In the genomic region with DNA sequence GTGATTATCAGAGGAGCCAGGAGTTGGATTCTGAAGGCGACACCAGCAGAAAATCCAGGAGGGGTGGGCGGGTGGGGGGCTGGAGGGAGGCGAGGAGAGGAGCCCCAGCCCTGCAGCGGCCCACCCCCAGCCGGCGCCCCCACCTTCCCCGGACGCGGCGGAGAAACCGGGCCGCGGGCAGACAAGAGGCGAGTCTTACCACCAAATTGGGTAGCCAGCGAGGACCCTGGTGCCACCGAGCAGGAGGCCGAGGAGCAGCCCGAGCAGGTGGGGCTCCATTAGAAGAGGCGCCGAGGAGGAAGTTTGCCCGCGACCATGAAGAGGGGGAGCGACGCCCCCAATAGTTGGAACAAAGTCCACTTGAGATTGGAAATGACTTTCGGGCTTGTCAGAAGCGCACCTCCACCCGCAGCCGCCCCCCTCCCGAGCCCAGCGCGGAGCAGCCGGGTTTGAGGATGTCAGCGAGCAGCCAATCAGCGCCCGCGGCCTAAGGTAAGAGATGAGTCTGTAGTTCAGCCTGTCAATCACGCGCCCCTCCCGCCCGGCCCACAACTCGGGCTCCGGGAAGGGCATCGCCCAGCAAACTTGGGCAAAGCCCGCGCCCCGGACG, we compare ENCODE assay signal across 2 cellular contexts.
TF ChIP-seq lines count a peak whose summit lies in the region.

A gene with protein sequence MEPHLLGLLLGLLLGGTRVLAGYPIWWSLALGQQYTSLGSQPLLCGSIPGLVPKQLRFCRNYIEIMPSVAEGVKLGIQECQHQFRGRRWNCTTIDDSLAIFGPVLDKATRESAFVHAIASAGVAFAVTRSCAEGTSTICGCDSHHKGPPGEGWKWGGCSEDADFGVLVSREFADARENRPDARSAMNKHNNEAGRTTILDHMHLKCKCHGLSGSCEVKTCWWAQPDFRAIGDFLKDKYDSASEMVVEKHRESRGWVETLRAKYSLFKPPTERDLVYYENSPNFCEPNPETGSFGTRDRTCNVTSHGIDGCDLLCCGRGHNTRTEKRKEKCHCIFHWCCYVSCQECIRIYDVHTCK (minus strand): TSS at position 374 of the 610 bp plus-strand sequence. CDS start 95 bp downstream, at position 279.

TF ChIP-seq in SK-N-SH treated with all-trans-retinoic acid at 6 μM for 48 hours, 23 proteins besides CTCF, POLR2A, EP300 and RAD21:
- no peak for TF ChIP-seq TCF4 (CRISPR knock-in tag; IDR thresholded peaks at IDR 0.05; ENCODE audit: borderline replicate concordance)
- TF ChIP-seq PPARA (CRISPR knock-in tag; IDR thresholded peaks at IDR 0.05; ENCODE audit: borderline replicate concordance) = no peak
- no peak for TF ChIP-seq ISL1 (CRISPR knock-in tag; IDR thresholded peaks at IDR 0.05)
- TF ChIP-seq, protein P1, sequence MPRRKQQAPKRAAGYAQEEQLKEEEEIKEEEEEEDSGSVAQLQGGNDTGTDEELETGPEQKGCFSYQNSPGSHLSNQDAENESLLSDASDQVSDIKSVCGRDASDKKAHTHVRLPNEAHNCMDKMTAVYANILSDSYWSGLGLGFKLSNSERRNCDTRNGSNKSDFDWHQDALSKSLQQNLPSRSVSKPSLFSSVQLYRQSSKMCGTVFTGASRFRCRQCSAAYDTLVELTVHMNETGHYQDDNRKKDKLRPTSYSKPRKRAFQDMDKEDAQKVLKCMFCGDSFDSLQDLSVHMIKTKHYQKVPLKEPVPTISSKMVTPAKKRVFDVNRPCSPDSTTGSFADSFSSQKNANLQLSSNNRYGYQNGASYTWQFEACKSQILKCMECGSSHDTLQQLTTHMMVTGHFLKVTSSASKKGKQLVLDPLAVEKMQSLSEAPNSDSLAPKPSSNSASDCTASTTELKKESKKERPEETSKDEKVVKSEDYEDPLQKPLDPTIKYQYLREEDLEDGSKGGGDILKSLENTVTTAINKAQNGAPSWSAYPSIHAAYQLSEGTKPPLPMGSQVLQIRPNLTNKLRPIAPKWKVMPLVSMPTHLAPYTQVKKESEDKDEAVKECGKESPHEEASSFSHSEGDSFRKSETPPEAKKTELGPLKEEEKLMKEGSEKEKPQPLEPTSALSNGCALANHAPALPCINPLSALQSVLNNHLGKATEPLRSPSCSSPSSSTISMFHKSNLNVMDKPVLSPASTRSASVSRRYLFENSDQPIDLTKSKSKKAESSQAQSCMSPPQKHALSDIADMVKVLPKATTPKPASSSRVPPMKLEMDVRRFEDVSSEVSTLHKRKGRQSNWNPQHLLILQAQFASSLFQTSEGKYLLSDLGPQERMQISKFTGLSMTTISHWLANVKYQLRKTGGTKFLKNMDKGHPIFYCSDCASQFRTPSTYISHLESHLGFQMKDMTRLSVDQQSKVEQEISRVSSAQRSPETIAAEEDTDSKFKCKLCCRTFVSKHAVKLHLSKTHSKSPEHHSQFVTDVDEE (CRISPR knock-in tag; IDR thresholded peaks at IDR 0.05) = no peak
- TF ChIP-seq RARB (CRISPR knock-in tag; IDR thresholded peaks at IDR 0.05) = no peak
- TF ChIP-seq, protein P2, sequence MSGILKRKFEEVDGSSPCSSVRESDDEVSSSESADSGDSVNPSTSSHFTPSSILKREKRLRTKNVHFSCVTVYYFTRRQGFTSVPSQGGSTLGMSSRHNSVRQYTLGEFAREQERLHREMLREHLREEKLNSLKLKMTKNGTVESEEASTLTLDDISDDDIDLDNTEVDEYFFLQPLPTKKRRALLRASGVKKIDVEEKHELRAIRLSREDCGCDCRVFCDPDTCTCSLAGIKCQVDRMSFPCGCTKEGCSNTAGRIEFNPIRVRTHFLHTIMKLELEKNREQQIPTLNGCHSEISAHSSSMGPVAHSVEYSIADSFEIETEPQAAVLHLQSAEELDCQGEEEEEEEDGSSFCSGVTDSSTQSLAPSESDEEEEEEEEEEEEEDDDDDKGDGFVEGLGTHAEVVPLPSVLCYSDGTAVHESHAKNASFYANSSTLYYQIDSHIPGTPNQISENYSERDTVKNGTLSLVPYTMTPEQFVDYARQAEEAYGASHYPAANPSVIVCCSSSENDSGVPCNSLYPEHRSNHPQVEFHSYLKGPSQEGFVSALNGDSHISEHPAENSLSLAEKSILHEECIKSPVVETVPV (CRISPR knock-in tag; IDR thresholded peaks at IDR 0.05) = no peak
- no peak for TF ChIP-seq ZC3H10 (CRISPR knock-in tag; IDR thresholded peaks at IDR 0.05)
- no peak for TF ChIP-seq ZNF8 (CRISPR knock-in tag; IDR thresholded peaks at IDR 0.05)
- TF ChIP-seq ARNTL (CRISPR knock-in tag; IDR thresholded peaks at IDR 0.05; ENCODE audit: borderline replicate concordance, low read depth) = no peak
- no peak for TF ChIP-seq GLIS3 (CRISPR knock-in tag; IDR thresholded peaks at IDR 0.05)
- no peak for TF ChIP-seq BACH2 (CRISPR knock-in tag; IDR thresholded peaks at IDR 0.05; ENCODE audit: borderline replicate concordance)
- TF ChIP-seq CSDC2 (CRISPR knock-in tag; IDR thresholded peaks at IDR 0.05) = no peak

TF ChIP-seq in K562, 482 proteins besides CTCF, POLR2A, EP300 and RAD21:
- TF ChIP-seq MEIS2 (IDR thresholded peaks at IDR 0.05; ENCODE audit: partially characterized antibody) = peak; percentile 51
- TF ChIP-seq, protein P3, sequence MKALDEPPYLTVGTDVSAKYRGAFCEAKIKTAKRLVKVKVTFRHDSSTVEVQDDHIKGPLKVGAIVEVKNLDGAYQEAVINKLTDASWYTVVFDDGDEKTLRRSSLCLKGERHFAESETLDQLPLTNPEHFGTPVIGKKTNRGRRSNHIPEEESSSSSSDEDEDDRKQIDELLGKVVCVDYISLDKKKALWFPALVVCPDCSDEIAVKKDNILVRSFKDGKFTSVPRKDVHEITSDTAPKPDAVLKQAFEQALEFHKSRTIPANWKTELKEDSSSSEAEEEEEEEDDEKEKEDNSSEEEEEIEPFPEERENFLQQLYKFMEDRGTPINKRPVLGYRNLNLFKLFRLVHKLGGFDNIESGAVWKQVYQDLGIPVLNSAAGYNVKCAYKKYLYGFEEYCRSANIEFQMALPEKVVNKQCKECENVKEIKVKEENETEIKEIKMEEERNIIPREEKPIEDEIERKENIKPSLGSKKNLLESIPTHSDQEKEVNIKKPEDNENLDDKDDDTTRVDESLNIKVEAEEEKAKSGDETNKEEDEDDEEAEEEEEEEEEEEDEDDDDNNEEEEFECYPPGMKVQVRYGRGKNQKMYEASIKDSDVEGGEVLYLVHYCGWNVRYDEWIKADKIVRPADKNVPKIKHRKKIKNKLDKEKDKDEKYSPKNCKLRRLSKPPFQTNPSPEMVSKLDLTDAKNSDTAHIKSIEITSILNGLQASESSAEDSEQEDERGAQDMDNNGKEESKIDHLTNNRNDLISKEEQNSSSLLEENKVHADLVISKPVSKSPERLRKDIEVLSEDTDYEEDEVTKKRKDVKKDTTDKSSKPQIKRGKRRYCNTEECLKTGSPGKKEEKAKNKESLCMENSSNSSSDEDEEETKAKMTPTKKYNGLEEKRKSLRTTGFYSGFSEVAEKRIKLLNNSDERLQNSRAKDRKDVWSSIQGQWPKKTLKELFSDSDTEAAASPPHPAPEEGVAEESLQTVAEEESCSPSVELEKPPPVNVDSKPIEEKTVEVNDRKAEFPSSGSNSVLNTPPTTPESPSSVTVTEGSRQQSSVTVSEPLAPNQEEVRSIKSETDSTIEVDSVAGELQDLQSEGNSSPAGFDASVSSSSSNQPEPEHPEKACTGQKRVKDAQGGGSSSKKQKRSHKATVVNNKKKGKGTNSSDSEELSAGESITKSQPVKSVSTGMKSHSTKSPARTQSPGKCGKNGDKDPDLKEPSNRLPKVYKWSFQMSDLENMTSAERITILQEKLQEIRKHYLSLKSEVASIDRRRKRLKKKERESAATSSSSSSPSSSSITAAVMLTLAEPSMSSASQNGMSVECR (CRISPR knock-in tag; IDR thresholded peaks at IDR 0.05) = no peak
- TF ChIP-seq FIP1L1 (IDR thresholded peaks at IDR 0.05; ENCODE audit: low read depth, low read length, poor library complexity, severe bottlenecking) = peak; percentile 53
- 0 out of 2 replicates have a peak, but pooled peaks have one; percentile 18 for TF ChIP-seq KDM2B (CRISPR knock-in tag; IDR thresholded peaks at IDR 0.05)
- TF ChIP-seq POLR2B (IDR thresholded peaks at IDR 0.05; ENCODE audit: low read depth, partially characterized antibody) = no peak
- peak; percentile 24 for TF ChIP-seq HMGN3 (IDR thresholded peaks at IDR 0.05; ENCODE audit: borderline replicate concordance, extremely low read depth, insufficient read length, low read depth, low read length)
- peak; percentile 76 for TF ChIP-seq NFYB (IDR thresholded peaks at IDR 0.05; ENCODE audit: extremely low read depth, insufficient read length)
- TF ChIP-seq, protein P4, sequence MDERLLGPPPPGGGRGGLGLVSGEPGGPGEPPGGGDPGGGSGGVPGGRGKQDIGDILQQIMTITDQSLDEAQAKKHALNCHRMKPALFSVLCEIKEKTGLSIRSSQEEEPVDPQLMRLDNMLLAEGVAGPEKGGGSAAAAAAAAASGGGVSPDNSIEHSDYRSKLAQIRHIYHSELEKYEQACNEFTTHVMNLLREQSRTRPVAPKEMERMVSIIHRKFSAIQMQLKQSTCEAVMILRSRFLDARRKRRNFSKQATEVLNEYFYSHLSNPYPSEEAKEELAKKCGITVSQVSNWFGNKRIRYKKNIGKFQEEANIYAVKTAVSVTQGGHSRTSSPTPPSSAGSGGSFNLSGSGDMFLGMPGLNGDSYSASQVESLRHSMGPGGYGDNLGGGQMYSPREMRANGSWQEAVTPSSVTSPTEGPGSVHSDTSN (CRISPR knock-in tag; IDR thresholded peaks at IDR 0.05; ENCODE audit: low read depth) = peak; percentile 73
- TF ChIP-seq, protein P4 (tag; conservative IDR thresholded peaks at IDR 0.05; ENCODE audit: low read depth) = peak; percentile 37; the same call in 1 of the 2 replicates
- TF ChIP-seq, protein P5, sequence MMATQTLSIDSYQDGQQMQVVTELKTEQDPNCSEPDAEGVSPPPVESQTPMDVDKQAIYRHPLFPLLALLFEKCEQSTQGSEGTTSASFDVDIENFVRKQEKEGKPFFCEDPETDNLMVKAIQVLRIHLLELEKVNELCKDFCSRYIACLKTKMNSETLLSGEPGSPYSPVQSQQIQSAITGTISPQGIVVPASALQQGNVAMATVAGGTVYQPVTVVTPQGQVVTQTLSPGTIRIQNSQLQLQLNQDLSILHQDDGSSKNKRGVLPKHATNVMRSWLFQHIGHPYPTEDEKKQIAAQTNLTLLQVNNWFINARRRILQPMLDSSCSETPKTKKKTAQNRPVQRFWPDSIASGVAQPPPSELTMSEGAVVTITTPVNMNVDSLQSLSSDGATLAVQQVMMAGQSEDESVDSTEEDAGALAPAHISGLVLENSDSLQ (IDR thresholded peaks at IDR 0.05) = peak; percentile 97
- TF ChIP-seq, protein P6, sequence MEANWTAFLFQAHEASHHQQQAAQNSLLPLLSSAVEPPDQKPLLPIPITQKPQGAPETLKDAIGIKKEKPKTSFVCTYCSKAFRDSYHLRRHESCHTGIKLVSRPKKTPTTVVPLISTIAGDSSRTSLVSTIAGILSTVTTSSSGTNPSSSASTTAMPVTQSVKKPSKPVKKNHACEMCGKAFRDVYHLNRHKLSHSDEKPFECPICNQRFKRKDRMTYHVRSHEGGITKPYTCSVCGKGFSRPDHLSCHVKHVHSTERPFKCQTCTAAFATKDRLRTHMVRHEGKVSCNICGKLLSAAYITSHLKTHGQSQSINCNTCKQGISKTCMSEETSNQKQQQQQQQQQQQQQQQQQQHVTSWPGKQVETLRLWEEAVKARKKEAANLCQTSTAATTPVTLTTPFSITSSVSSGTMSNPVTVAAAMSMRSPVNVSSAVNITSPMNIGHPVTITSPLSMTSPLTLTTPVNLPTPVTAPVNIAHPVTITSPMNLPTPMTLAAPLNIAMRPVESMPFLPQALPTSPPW (CRISPR knock-in tag; IDR thresholded peaks at IDR 0.05) = peak; percentile 56; the same call in 1 of the 2 replicates
